ENCODE assay signal across 10 cellular contexts in the genomic region with DNA sequence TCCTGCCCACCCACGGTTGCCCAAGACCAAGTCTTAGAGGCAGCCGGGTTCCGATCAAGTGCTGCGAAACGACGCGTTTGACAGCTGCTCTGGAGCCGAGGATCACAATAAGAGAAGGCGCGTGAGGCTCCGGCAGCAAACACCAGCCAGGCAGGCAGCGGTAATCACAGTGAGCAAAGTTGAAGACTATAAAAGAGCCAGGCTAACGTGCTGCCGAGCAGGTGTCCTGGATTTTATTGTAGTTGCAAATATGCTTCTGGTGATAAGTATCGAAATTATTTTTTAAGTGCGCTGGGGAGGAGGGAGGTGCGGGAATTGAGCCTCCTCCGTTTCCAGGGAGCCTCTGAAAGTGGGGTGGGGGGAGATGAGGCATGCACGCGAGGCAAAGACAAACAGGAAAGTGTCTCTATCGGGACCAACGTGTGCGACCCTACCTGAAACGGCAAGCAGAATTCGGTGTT. TPM values are rescaled to one million over a fixed set of nuclear protein-coding genes. Genes with fewer than 3 reads are reported as not detected.
DNase-seq lines count a peak whose midpoint lies in the region; ATAC-seq and TF ChIP-seq lines count a peak whose summit lies in the region.
"Had no signal": no experiment of that assay in that cellular context is flagged by ENCODE, and none has a peak within 500 bp of the region (broad histone marks: within the 10 kb centered on the region; RNA-seq: fewer than 3 reads in every experiment).

No MANE protein-coding gene starts in this region.

- peaks cover 23% of the 10 kb centered on the region for H3K27me3 ChIP-seq in mesendoderm (ENCODE audit: insufficient read depth, low read length, poor library complexity)

- no peak overlapping the region for H4K5ac ChIP-seq in mesendoderm (ENCODE audit: low read length)

- ATAC-seq in activated CD8-positive, alpha-beta T cell treated with anti-CD3 and anti-CD28 coated beads for 36 hours, result no peak
- no peak for ATAC-seq in activated CD8-positive, alpha-beta T cell treated with anti-CD3 and anti-CD28 coated beads, Interleukin-2, amount 10 ng/mL, durations not matched to agents 7 days and 5 days
- no peak for ATAC-seq in central memory CD8-positive, alpha-beta T cell (replicated peaks; ENCODE audit: extremely low read depth, poor library complexity, severe bottlenecking)
- ATAC-seq in activated CD8-positive, alpha-beta memory T cell treated with anti-CD3 and anti-CD28 coated beads, Interleukin-2, amount 10 ng/mL, durations not matched to agents 7 days and 5 days, result no peak

- no peaks in the 10 kb centered on the region for H3K4me1 ChIP-seq in mesendoderm (ENCODE audit: control insufficient read depth, low read depth, low read length)

- H3K36me3 Mint-ChIP-seq in activated CD8-positive, alpha-beta T cell treated with anti-CD3 and anti-CD28 coated beads for 36 hours (ENCODE audit: low read depth), result no peaks in the 10 kb centered on the region
- no peaks in the 10 kb centered on the region for H3K36me3 Mint-ChIP-seq in activated CD8-positive, alpha-beta T cell treated with anti-CD3 and anti-CD28 coated beads, Interleukin-2, amount 10 ng/mL, durations not matched to agents 7 days and 5 days (ENCODE audit: low read depth)
- no peaks in the 10 kb centered on the region for H3K36me3 Mint-ChIP-seq in central memory CD8-positive, alpha-beta T cell (ENCODE audit: insufficient read depth)
- no peaks in the 10 kb centered on the region for H3K36me3 Mint-ChIP-seq in type B pancreatic cell
- peaks cover 3% of the 10 kb centered on the region for H3K36me3 Mint-ChIP-seq in activated CD8-positive, alpha-beta memory T cell treated with anti-CD3 and anti-CD28 coated beads, Interleukin-2, amount 10 ng/mL, durations not matched to agents 7 days and 5 days
- H3K36me3 Mint-ChIP-seq: CD8-positive, alpha-beta memory T cell had no signal

- H3K36me3 ChIP-seq in mesendoderm (ENCODE audit: control insufficient read depth, insufficient read depth, low read length), result no peaks in the 10 kb centered on the region

- no peak overlapping the region for H2BK15ac ChIP-seq in mesendoderm (replicated peaks; ENCODE audit: low read depth)

- H3K27ac Mint-ChIP-seq in activated CD8-positive, alpha-beta T cell treated with anti-CD3 and anti-CD28 coated beads for 36 hours, result no peak overlapping the region
- H3K27ac Mint-ChIP-seq in activated CD8-positive, alpha-beta T cell treated with anti-CD3 and anti-CD28 coated beads, Interleukin-2, amount 10 ng/mL, durations not matched to agents 7 days and 5 days, result no peak overlapping the region
- H3K27ac Mint-ChIP-seq in central memory CD8-positive, alpha-beta T cell (ENCODE audit: low read depth), result no peak overlapping the region
- H3K27ac Mint-ChIP-seq in type B pancreatic cell, result peak overlapping the region; percentile 40
- H3K27ac Mint-ChIP-seq in activated CD8-positive, alpha-beta memory T cell treated with anti-CD3 and anti-CD28 coated beads, Interleukin-2, amount 10 ng/mL, durations not matched to agents 7 days and 5 days, result no peak overlapping the region
- H3K27ac Mint-ChIP-seq: memory B cell had no signal

- TF ChIP-seq CTCF in activated CD8-positive, alpha-beta T cell treated with anti-CD3 and anti-CD28 coated beads for 36 hours (IDR thresholded peaks at IDR 0.05), result no peak
- TF ChIP-seq CTCF in type B pancreatic cell (conservative IDR thresholded peaks at IDR 0.05), result no peak

- CTCF ChIA-PET in activated CD8-positive, alpha-beta T cell treated with anti-CD3 and anti-CD28 coated beads for 36 hours (lab: Charles Lee), result no interaction called here
- CTCF ChIA-PET in activated CD8-positive, alpha-beta T cell treated with anti-CD3 and anti-CD28 coated beads, Interleukin-2, amount 10 ng/mL, durations not matched to agents 7 days and 5 days (lab: Charles Lee), result no interaction called here
- CTCF ChIA-PET in activated CD8-positive, alpha-beta memory T cell treated with anti-CD3 and anti-CD28 coated beads, Interleukin-2, amount 10 ng/mL, durations not matched to agents 7 days and 5 days (lab: Charles Lee), result no interaction called here

- no peak for DNase-seq in activated CD8-positive, alpha-beta T cell treated with anti-CD3 and anti-CD28 coated beads for 36 hours
- DNase-seq in activated CD8-positive, alpha-beta T cell treated with anti-CD3 and anti-CD28 coated beads, Interleukin-2, amount 10 ng/mL, durations not matched to agents 7 days and 5 days, result no peak
- no peak for DNase-seq in central memory CD8-positive, alpha-beta T cell (ENCODE audit: low spot score in 2 of 2)
- DNase-seq in mesendoderm, result peak; percentile 56
- peak; percentile 64 for DNase-seq in type B pancreatic cell (ENCODE audit: extremely low spot score, unreplicated experiment)
- no peak for DNase-seq in activated CD8-positive, alpha-beta memory T cell treated with anti-CD3 and anti-CD28 coated beads, Interleukin-2, amount 10 ng/mL, durations not matched to agents 7 days and 5 days
- no peak for DNase-seq in RKO (ENCODE audit: low spot score)
- DNase-seq in NOMO-1 treated with dmso at 0.1 percent for 144 hours (lab: John Stamatoyannopoulos, UW; ENCODE audit: unreplicated experiment), result no peak
- DNase-seq: CD8-positive, alpha-beta memory T cell had no signal

- POLR2A ChIA-PET in activated CD8-positive, alpha-beta T cell treated with anti-CD3 and anti-CD28 coated beads for 36 hours (lab: Charles Lee), result no interaction called here
- POLR2A ChIA-PET in activated CD8-positive, alpha-beta T cell treated with anti-CD3 and anti-CD28 coated beads, Interleukin-2, amount 10 ng/mL, durations not matched to agents 7 days and 5 days (lab: Charles Lee), result no interaction called here

- H3K79me2 ChIP-seq in mesendoderm (ENCODE audit: control insufficient read depth, insufficient read depth, low read length), result no peaks in the 10 kb centered on the region

- H3K4ac ChIP-seq in mesendoderm (ENCODE audit: low read depth, low read length), result no peak overlapping the region

- H4K8ac ChIP-seq in mesendoderm (ENCODE audit: low read depth, low read length), result no peak overlapping the region

- no peaks in the 10 kb centered on the region for H3K79me1 ChIP-seq in mesendoderm (ENCODE audit: low read length)

- WGBS in mesendoderm (ENCODE audit: extremely low coverage, insufficient coverage, low lambda C conversion rate), result no CpG with 5 or more reads among the region's 25 CpGs

- no peak overlapping the region for H3K27ac ChIP-seq in mesendoderm (ENCODE audit: low read depth, low read length)

- H3K23ac ChIP-seq in mesendoderm (ENCODE audit: low read length), result no peak overlapping the region

- no peak overlapping the region for H2AK5ac ChIP-seq in mesendoderm (ENCODE audit: low read length)

- peak overlapping the region; percentile 15 for H3K4me3 Mint-ChIP-seq in activated CD8-positive, alpha-beta T cell treated with anti-CD3 and anti-CD28 coated beads for 36 hours
- H3K4me3 Mint-ChIP-seq in activated CD8-positive, alpha-beta T cell treated with anti-CD3 and anti-CD28 coated beads, Interleukin-2, amount 10 ng/mL, durations not matched to agents 7 days and 5 days, result no peak overlapping the region
- H3K4me3 Mint-ChIP-seq in central memory CD8-positive, alpha-beta T cell, result peak overlapping the region; percentile 19
- peak overlapping the region; percentile 90 for H3K4me3 Mint-ChIP-seq in type B pancreatic cell
- no peak overlapping the region for H3K4me3 Mint-ChIP-seq in activated CD8-positive, alpha-beta memory T cell treated with anti-CD3 and anti-CD28 coated beads, Interleukin-2, amount 10 ng/mL, durations not matched to agents 7 days and 5 days
- H3K4me3 Mint-ChIP-seq: memory B cell had no signal

- H3K9me3 Mint-ChIP-seq in activated CD8-positive, alpha-beta T cell treated with anti-CD3 and anti-CD28 coated beads for 36 hours, result no peaks in the 10 kb centered on the region
- no peaks in the 10 kb centered on the region for H3K9me3 Mint-ChIP-seq in activated CD8-positive, alpha-beta T cell treated with anti-CD3 and anti-CD28 coated beads, Interleukin-2, amount 10 ng/mL, durations not matched to agents 7 days and 5 days (ENCODE audit: insufficient read depth)
- peaks cover 15% of the 10 kb centered on the region for H3K9me3 Mint-ChIP-seq in central memory CD8-positive, alpha-beta T cell
- H3K9me3 Mint-ChIP-seq in type B pancreatic cell, result no peaks in the 10 kb centered on the region
- H3K9me3 Mint-ChIP-seq in activated CD8-positive, alpha-beta memory T cell treated with anti-CD3 and anti-CD28 coated beads, Interleukin-2, amount 10 ng/mL, durations not matched to agents 7 days and 5 days (ENCODE audit: low read depth), result no peaks in the 10 kb centered on the region
- H3K9me3 Mint-ChIP-seq: memory B cell had no signal

- H3K4me1 Mint-ChIP-seq in activated CD8-positive, alpha-beta T cell treated with anti-CD3 and anti-CD28 coated beads for 36 hours (ENCODE audit: low read depth), result peaks cover 7% of the 10 kb centered on the region
- H3K4me1 Mint-ChIP-seq in activated CD8-positive, alpha-beta T cell treated with anti-CD3 and anti-CD28 coated beads, Interleukin-2, amount 10 ng/mL, durations not matched to agents 7 days and 5 days (ENCODE audit: low read depth), result no peaks in the 10 kb centered on the region
- H3K4me1 Mint-ChIP-seq in central memory CD8-positive, alpha-beta T cell, result peaks cover 11% of the 10 kb centered on the region
- H3K4me1 Mint-ChIP-seq in type B pancreatic cell (ENCODE audit: unreplicated experiment), result peaks cover 20% of the 10 kb centered on the region
- H3K4me1 Mint-ChIP-seq in activated CD8-positive, alpha-beta memory T cell treated with anti-CD3 and anti-CD28 coated beads, Interleukin-2, amount 10 ng/mL, durations not matched to agents 7 days and 5 days, result peaks cover 3% of the 10 kb centered on the region

- H2BK5ac ChIP-seq in mesendoderm (ENCODE audit: low read length), result no peak overlapping the region

- intact Hi-C loops in activated CD8-positive, alpha-beta T cell treated with anti-CD3 and anti-CD28 coated beads for 36 hours (cut with micrococcal nuclease), result no loop called here

- H3K4me2 ChIP-seq in mesendoderm (ENCODE audit: low read length), result peak overlapping the region; percentile 70

- H3K27me3 Mint-ChIP-seq in activated CD8-positive, alpha-beta T cell treated with anti-CD3 and anti-CD28 coated beads for 36 hours, result peaks cover 31% of the 10 kb centered on the region
- peaks cover 30% of the 10 kb centered on the region for H3K27me3 Mint-ChIP-seq in activated CD8-positive, alpha-beta T cell treated with anti-CD3 and anti-CD28 coated beads, Interleukin-2, amount 10 ng/mL, durations not matched to agents 7 days and 5 days (ENCODE audit: low read depth)
- H3K27me3 Mint-ChIP-seq in central memory CD8-positive, alpha-beta T cell, result peaks cover 31% of the 10 kb centered on the region
- H3K27me3 Mint-ChIP-seq in type B pancreatic cell, result peaks cover 74% of the 10 kb centered on the region
- H3K27me3 Mint-ChIP-seq in activated CD8-positive, alpha-beta memory T cell treated with anti-CD3 and anti-CD28 coated beads, Interleukin-2, amount 10 ng/mL, durations not matched to agents 7 days and 5 days, result peaks cover 30% of the 10 kb centered on the region

- no peak overlapping the region for H2BK120ac ChIP-seq in mesendoderm (ENCODE audit: low read depth, low read length)

- no peak overlapping the region for H3K9ac ChIP-seq in mesendoderm (ENCODE audit: low read length)

- H3K4me3 ChIP-seq in mesendoderm (ENCODE audit: low read length), result peak overlapping the region; percentile 23

- H3K56ac ChIP-seq in mesendoderm (ENCODE audit: low read length), result no peak overlapping the region

- H3K18ac ChIP-seq in mesendoderm (ENCODE audit: low read length), result no peak overlapping the region

RNA-seq across cellular contexts. Expression of gene GABRA2, which starts 0.6 kb away (rescaled TPM):
- total RNA-seq in activated CD8-positive, alpha-beta T cell treated with anti-CD3 and anti-CD28 coated beads for 36 hours, result not detected
- not detected for total RNA-seq in activated CD8-positive, alpha-beta T cell treated with anti-CD3 and anti-CD28 coated beads, Interleukin-2, amount 10 ng/mL, durations not matched to agents 7 days and 5 days
- polyA plus RNA-seq in mesendoderm (2013, experiment 1 of 2), result 0.21 TPM
- polyA plus RNA-seq in mesendoderm (2013, experiment 2 of 2), result 0.20 TPM
- 4.7 and 8.2 TPM in 2 replicates for total RNA-seq in type B pancreatic cell (ENCODE audit: low replicate concordance)
- total RNA-seq in activated CD8-positive, alpha-beta memory T cell treated with anti-CD3 and anti-CD28 coated beads, Interleukin-2, amount 10 ng/mL, durations not matched to agents 7 days and 5 days, result not detected
- total RNA-seq: CD8-positive, alpha-beta memory T cell had no signal
- polyA plus RNA-seq: CD8-positive, alpha-beta memory T cell had no signal

Comparison
In these comparisons a context has a peak if more than half of its experiments do, and no peak if none do; other contexts are left out.
1. H3K4me3 Mint-ChIP-seq: peak in activated CD8-positive, alpha-beta T cell treated with anti-CD3 and anti-CD28 coated beads for 36 hours (single experiment), central memory CD8-positive, alpha-beta T cell (single experiment) and type B pancreatic cell (single experiment); none in activated CD8-positive, alpha-beta T cell treated with anti-CD3 and anti-CD28 coated beads, Interleukin-2, amount 10 ng/mL, durations not matched to agents 7 days and 5 days (single experiment) and activated CD8-positive, alpha-beta memory T cell treated with anti-CD3 and anti-CD28 coated beads, Interleukin-2, amount 10 ng/mL, durations not matched to agents 7 days and 5 days (single experiment).
2. DNase-seq: peak in mesendoderm (single experiment) and type B pancreatic cell (single experiment); none in activated CD8-positive, alpha-beta T cell treated with anti-CD3 and anti-CD28 coated beads for 36 hours (single experiment), activated CD8-positive, alpha-beta T cell treated with anti-CD3 and anti-CD28 coated beads, Interleukin-2, amount 10 ng/mL, durations not matched to agents 7 days and 5 days (single experiment), central memory CD8-positive, alpha-beta T cell (0 of 2), activated CD8-positive, alpha-beta memory T cell treated with anti-CD3 and anti-CD28 coated beads, Interleukin-2, amount 10 ng/mL, durations not matched to agents 7 days and 5 days (single experiment), RKO (single experiment) and NOMO-1 treated with dmso at 0.1 percent for 144 hours (single experiment).